In genomic region chr11:26021026-26021425, GRCh38 we compare ENCODE assay signal across 35 cellular contexts.
"Had no signal": no experiment of that assay in that cellular context is flagged by ENCODE, and none has a peak within 500 bp of the region (broad histone marks: within the 10 kb centered on the region; RNA-seq: fewer than 3 reads in every experiment).

No MANE protein-coding gene starts in this region.

- ATAC-seq: activated T-cell treated with anti-CD3 and anti-CD28 coated beads, Interleukin-2, amount 50 U/mL, for 72 hours; activated T-helper 17 cell treated with anti-CD3 and anti-CD28 coated beads, Interleukin-2, amount 50 U/mL, for 72 hours; Panc1; Right ventricle myocardium inferior had no signal

- H3K27me3 ChIP-seq: brain microvascular endothelial cell had no signal

- DNase-seq: activated CD4-positive, alpha-beta memory T cell treated with anti-CD3 and anti-CD28 coated beads, Interleukin-2, amount 10 ng/mL, durations not matched to agents 7 days and 5 days; activated CD4-positive, alpha-beta T cell treated with anti-CD3 and anti-CD28 coated beads for 1 hour; activated CD4-positive, alpha-beta T cell treated with anti-CD3 and anti-CD28 coated beads for 48 hours; activated CD4-positive, CD25-positive, alpha-beta regulatory T cell; activated effector memory CD4-positive, alpha-beta T cell treated with anti-CD3 and anti-CD28 coated beads, Interleukin-2, amount 50 U/mL, for 16 hours; activated naive CD4-positive, alpha-beta T cell; activated naive CD4-positive, alpha-beta T cell treated with anti-CD3 and anti-CD28 coated beads, Interleukin-2, amount 50 U/mL, for 16 hours; activated naive CD8-positive, alpha-beta T cell treated with anti-CD3 and anti-CD28 coated beads for 36 hours; activated T-cell treated with anti-CD3 and anti-CD28 coated beads, Interleukin-2, amount 50 U/mL, for 1 hour; activated T-cell treated with anti-CD3 and anti-CD28 coated beads, Interleukin-2, amount 50 U/mL, for 72 hours; amniotic stem cell; aorta; brain microvascular endothelial cell; NCI-H1092 treated with DMSO at 0.1 percent for 48 hours; NCI-H1417; NCI-H146; NCI-H187; NCI-H2029 treated with DMSO at 0.1 percent for 48 hours; NCI-H2107; NCI-H2171; NCI-H510A; NCI-H526; NCI-H748 treated with DMSO at 0.1 percent for 48 hours; NK-92 treated with Interleukin-12 subunit alpha and Interleukin-12 subunit beta, amount 100 ng/mL, for 24 hours; OCI-M1; SIG-M5; SW 1271; T-helper 1 cell; T-helper 2 cell; T-helper 9 cell had no signal

- H3K9ac ChIP-seq: KMS-11 had no signal

- H3K4me2 ChIP-seq: KMS-11 had no signal

- H3K27ac ChIP-seq: brain microvascular endothelial cell, KMS-11, VCaP had no signal

- H3K36me3 ChIP-seq: brain microvascular endothelial cell had no signal
